In genomic region chr15:82108489-82109078, GRCh38 we compare ENCODE assay signal across 9 cellular contexts.
A peak's percentile ranks its signal among the peaks of the same experiment; 100 is the strongest.
DNase-seq lines count a peak whose midpoint lies in the region; ATAC-seq lines count a peak whose summit lies in the region.
"Had no signal": no experiment of that assay in that cellular context is flagged by ENCODE, and none has a peak within 500 bp of the region (broad histone marks: within the 10 kb centered on the region; RNA-seq: fewer than 3 reads in every experiment).

No MANE protein-coding gene starts in this region.

- peak; percentile 46 to 58 (median 54) for DNase-seq in CD4-positive, alpha-beta memory T cell
- DNase-seq in HT-29 (ENCODE audit: low spot score), result peak; percentile 79
- peak; percentile 17 for DNase-seq in SKM-1 (lab: John Stamatoyannopoulos, UW; ENCODE audit: unreplicated experiment)
- DNase-seq in activated naive CD4-positive, alpha-beta T cell (lab: John Stamatoyannopoulos, UW), result peak; percentile 21 to 65 (median 46)
- DNase-seq in cardiac septum (ENCODE audit: low spot score), result peak; percentile 82
- DNase-seq in stimulated activated CD4-positive, alpha-beta T cell treated with anti-CD3 and anti-CD28 coated beads, Interleukin-12 subunit alpha, Interleukin-12 subunit beta, amount 100 ng/mL, for 48 hours (ENCODE audit: low read depth in 2 of 3, low spot score in 1 of 3), result peak; percentile 57 to 83 (median 58)
- DNase-seq in NCI-H2081 treated with DMSO at 0.1 percent for 48 hours (lab: John Stamatoyannopoulos, UW), result no peak

- H3K36me3 ChIP-seq in CD4-positive, alpha-beta memory T cell (ENCODE audit: insufficient read depth, low read length), result no peaks in the 10 kb centered on the region

- CTCF ChIA-PET in CD4-positive, alpha-beta memory T cell (lab: Charles Lee; ENCODE audit: partially characterized antibody), result interaction anchor here (0.7 to 3.0 kb wide), 10 partner anchors 11 to 698 kb away, joined by 3 to 15 read pairs (median 5); no protein-coding TSS in a partner anchor

- H3K9me3 ChIP-seq in CD4-positive, alpha-beta memory T cell (ENCODE audit: control insufficient read depth in 1 of 2, low read length in 2 of 2), result no peaks in the 10 kb centered on the region

- H3K27me3 ChIP-seq in CD4-positive, alpha-beta memory T cell (ENCODE audit: insufficient read depth, low read length), result no peaks in the 10 kb centered on the region

- H3K36me3 Mint-ChIP-seq in CD4-positive, alpha-beta memory T cell, result no peaks in the 10 kb centered on the region
- H3K36me3 Mint-ChIP-seq: IgD-negative memory B cell had no signal

- H3K4me1 Mint-ChIP-seq in CD4-positive, alpha-beta memory T cell, result no peaks in the 10 kb centered on the region
- H3K4me1 Mint-ChIP-seq: IgD-negative memory B cell had no signal

- intact Hi-C loops in CD4-positive, alpha-beta memory T cell (cut with micrococcal nuclease), result loop anchor here (2.0 kb wide), 1 partner anchor 90 kb away; no protein-coding TSS in a partner anchor
- intact Hi-C loops in cardiac septum (cut with DNase I), result loop anchor here (5.0 kb wide), 1 partner anchor 89 kb away; no protein-coding TSS in a partner anchor

- H3K27ac ChIP-seq in CD4-positive, alpha-beta memory T cell (ENCODE audit: low read depth, low read length), result no peak overlapping the region

- H3K4me3 Mint-ChIP-seq in CD4-positive, alpha-beta memory T cell, result no peak overlapping the region
- H3K4me3 Mint-ChIP-seq: IgD-negative memory B cell had no signal

- POLR2A ChIA-PET in CD4-positive, alpha-beta memory T cell (lab: Charles Lee; ENCODE audit: partially characterized antibody), result no interaction called here

- no peaks in the 10 kb centered on the region for H3K9me3 Mint-ChIP-seq in CD4-positive, alpha-beta memory T cell
- H3K9me3 Mint-ChIP-seq: IgD-negative memory B cell had no signal

- peak; percentile 98 for ATAC-seq in GM19463 (IDR thresholded peaks at IDR 0.05; ENCODE audit: unreplicated experiment)

- no peaks in the 10 kb centered on the region for H3K4me1 ChIP-seq in CD4-positive, alpha-beta memory T cell (ENCODE audit: insufficient read depth, low read length)

- peak overlapping the region in 1 of 7 donors; percentile 37 for H3K27ac Mint-ChIP-seq in CD4-positive, alpha-beta memory T cell

- H3K27me3 Mint-ChIP-seq in CD4-positive, alpha-beta memory T cell, result peaks cover 0 to 2% of the 10 kb centered on the region in 2 donors
- H3K27me3 Mint-ChIP-seq: IgD-negative memory B cell had no signal

- no peak overlapping the region for H3K4me3 ChIP-seq in CD4-positive, alpha-beta memory T cell (ENCODE audit: low read length in 2 of 2)
